ENCODE assay signal across 11 cellular contexts in genomic region chr9:82021198-82021597, GRCh38. TPM values are rescaled to one million over a fixed set of nuclear protein-coding genes. Genes with fewer than 3 reads are reported as not detected.
DNase-seq lines count a peak whose midpoint lies in the region; ATAC-seq and TF ChIP-seq lines count a peak whose summit lies in the region.
"Had no signal": no experiment of that assay in that cellular context is flagged by ENCODE, and none has a peak within 500 bp of the region (broad histone marks: within the 10 kb centered on the region; RNA-seq: fewer than 3 reads in every experiment).

No MANE protein-coding gene starts in this region.

- H2AFZ ChIP-seq in neuronal stem cell (ENCODE audit: low read length): peak overlapping the region; percentile 32
- H2AFZ ChIP-seq in H9 (ENCODE audit: low read length): no peak overlapping the region

- no peak overlapping the region for H4K8ac ChIP-seq in neuronal stem cell (ENCODE audit: low read depth, low read length)
- H4K8ac ChIP-seq in H9 (replicated peaks; ENCODE audit: insufficient read length, low read depth, low read length): no peak overlapping the region

- H3K9me3 Mint-ChIP-seq in progenitor cell of endocrine pancreas (ENCODE audit: low read depth): peaks cover 13% of the 10 kb centered on the region
- peaks cover 2% of the 10 kb centered on the region in 2 experiments; a peak in 1 of 5 replicates for H3K9me3 Mint-ChIP-seq in H9

- H4K91ac ChIP-seq in neuronal stem cell (ENCODE audit: low read depth, low read length, poor library complexity) (no peak overlapping the region), H9 (ENCODE audit: insufficient read length, low read depth, low read length) (no peak overlapping the region)

- H3K27me3 ChIP-seq in neuronal stem cell (ENCODE audit: control insufficient read depth in 3 of 3, insufficient read depth in 3 of 3, low read depth in 1 of 3, low read length in 3 of 3) (no peaks in the 10 kb centered on the region), H9 (ENCODE audit: insufficient read depth, low read length) (no peaks in the 10 kb centered on the region)

- no peak overlapping the region for H3T11ph ChIP-seq in H9 (ENCODE audit: low read length)

- H3K23ac ChIP-seq in neuronal stem cell (ENCODE audit: low read depth, low read length, poor library complexity) (no peak overlapping the region), H9 (ENCODE audit: insufficient read length, low read depth, low read length) (no peak overlapping the region)

- no peak overlapping the region for H3K4me3 ChIP-seq in epithelial cell of esophagus (ENCODE audit: low read length)
- no peak overlapping the region for H3K4me3 ChIP-seq in neuronal stem cell (ENCODE audit: low read length in 2 of 2)
- H3K4me3 ChIP-seq: thoracic aorta had no signal

- H2BK120ac ChIP-seq in neuronal stem cell (ENCODE audit: low read depth, low read length) (no peak overlapping the region), H9 (ENCODE audit: low read depth, low read length, poor library complexity, severe bottlenecking) (no peak overlapping the region)

- H3K14ac ChIP-seq in neuronal stem cell (ENCODE audit: low read length) (no peak overlapping the region), H9 (ENCODE audit: insufficient read depth, low read length) (no peak overlapping the region)

- H2BK20ac ChIP-seq in H9 (ENCODE audit: low read depth, low read length, poor library complexity, severe bottlenecking): no peak overlapping the region

- H2BK12ac ChIP-seq in neuronal stem cell (ENCODE audit: low read length) (no peak overlapping the region), H9 (ENCODE audit: insufficient read length, low read depth, low read length) (no peak overlapping the region)

- H3K4me3 Mint-ChIP-seq in progenitor cell of endocrine pancreas (ENCODE audit: low read depth) (no peak overlapping the region), H9 (no peak overlapping the region)

- no peaks in the 10 kb centered on the region for H3K9me3 ChIP-seq in neuronal stem cell (replicated peaks in 1 of 2; ENCODE audit: control insufficient read depth in 2 of 2, insufficient read depth in 1 of 2, low read depth in 1 of 2, low read length in 2 of 2)
- no peaks in the 10 kb centered on the region for H3K9me3 ChIP-seq in H9 (ENCODE audit: control insufficient read depth, low read depth, low read length)
- H3K9me3 ChIP-seq: thoracic aorta had no signal

- no peaks in the 10 kb centered on the region for H3K36me3 ChIP-seq in neuronal stem cell (replicated peaks in 1 of 2; ENCODE audit: control insufficient read depth in 2 of 2, insufficient read depth in 2 of 2, low read length in 2 of 2)
- H3K36me3 ChIP-seq: thoracic aorta had no signal

- H2BK5ac ChIP-seq in neuronal stem cell (ENCODE audit: low read length) (no peak overlapping the region), H9 (ENCODE audit: insufficient read length, low read length) (no peak overlapping the region)

- no peak overlapping the region for H3K18ac ChIP-seq in neuronal stem cell (ENCODE audit: low read length)
- H3K18ac ChIP-seq in H9 (ENCODE audit: insufficient read length, low read depth, low read length): no peak overlapping the region

- no peaks in the 10 kb centered on the region for H3K23me2 ChIP-seq in H9 (ENCODE audit: insufficient read length, low read depth, low read length, poor library complexity, severe bottlenecking)

- H3K4ac ChIP-seq in neuronal stem cell (ENCODE audit: low read length): no peak overlapping the region
- no peak overlapping the region for H3K4ac ChIP-seq in H9 (ENCODE audit: low read depth, low read length)

- H3K27ac ChIP-seq in neuronal stem cell (replicated peaks; ENCODE audit: low read length) (no peak overlapping the region), H9 (ENCODE audit: insufficient read length, low read depth, low read length) (no peak overlapping the region)
- H3K27ac ChIP-seq: thoracic aorta had no signal

- H2AK5ac ChIP-seq in neuronal stem cell (ENCODE audit: low read depth, low read length) (no peak overlapping the region), H9 (ENCODE audit: insufficient read length, low read length) (no peak overlapping the region)

- H3K36me3 Mint-ChIP-seq in progenitor cell of endocrine pancreas (ENCODE audit: insufficient read depth) (no peaks in the 10 kb centered on the region), H9 (ENCODE audit: insufficient read depth in 1 of 3, low read depth in 3 of 3) (no peaks in the 10 kb centered on the region)

- H4K5ac ChIP-seq in H9 (ENCODE audit: insufficient read length, low read depth, low read length): no peak overlapping the region

- H3K79me2 ChIP-seq in H9 (ENCODE audit: insufficient read depth, low read length): no peaks in the 10 kb centered on the region

- no peaks in the 10 kb centered on the region for H3K79me1 ChIP-seq in neuronal stem cell (ENCODE audit: low read depth, low read length)
- H3K79me1 ChIP-seq in H9 (ENCODE audit: insufficient read depth, low read depth, low read length, poor library complexity, severe bottlenecking): no peaks in the 10 kb centered on the region

- H3K27ac Mint-ChIP-seq in progenitor cell of endocrine pancreas (no peak overlapping the region), H9 (peak overlapping the region in 1 of 3 experiments; percentile 79; a peak in 3 of 7 replicates)

- no peak for TF ChIP-seq CTCF in epithelial cell of esophagus (IDR thresholded peaks at IDR 0.05; ENCODE audit: insufficient read depth, low read depth, low read length, missing control alignments)
- TF ChIP-seq CTCF in progenitor cell of endocrine pancreas (IDR thresholded peaks at IDR 0.05; ENCODE audit: unreplicated experiment): no peak
- TF ChIP-seq CTCF in H9 (conservative IDR thresholded peaks at IDR 0.05): no peak

- H3K4me2 ChIP-seq in neuronal stem cell (ENCODE audit: insufficient read depth, low read length, poor library complexity, severe bottlenecking): no peak overlapping the region
- H3K4me2 ChIP-seq in H9 (ENCODE audit: insufficient read depth, insufficient read length, low read length): no peak overlapping the region

- H2BK15ac ChIP-seq in neuronal stem cell (ENCODE audit: low read length) (no peak overlapping the region), H9 (ENCODE audit: low read depth, low read length) (no peak overlapping the region)

- H3K56ac ChIP-seq in H9 (ENCODE audit: insufficient read length, low read depth, low read length): no peak overlapping the region

- no peaks in the 10 kb centered on the region for H4K20me1 ChIP-seq in H9 (ENCODE audit: control insufficient read depth, insufficient read depth, insufficient read length)

- no peaks in the 10 kb centered on the region for H3K27me3 Mint-ChIP-seq in progenitor cell of endocrine pancreas
- H3K27me3 Mint-ChIP-seq in H9 (ENCODE audit: low read depth): no peaks in the 10 kb centered on the region

- ATAC-seq in HG02981 (IDR thresholded peaks at IDR 0.05; ENCODE audit: unreplicated experiment): no peak

- peak; percentile 23 for DNase-seq in DMS 273 treated with DMSO at 0.1 percent for 48 hours (lab: John Stamatoyannopoulos, UW)
- peak; percentile 93 for DNase-seq in NCI-H446 treated with DMSO at 0.1 percent for 48 hours (lab: John Stamatoyannopoulos, UW)
- DNase-seq in epithelial cell of esophagus (ENCODE audit: low read depth): peak; percentile 99
- DNase-seq in neuronal stem cell (ENCODE audit: low spot score): no peak
- no peak for DNase-seq in progenitor cell of endocrine pancreas (ENCODE audit: low spot score, unreplicated experiment)
- no peak for DNase-seq in NCI-H1048 (lab: John Stamatoyannopoulos, UW)
- no peak for DNase-seq in H9
- DNase-seq: activated CD4-positive, alpha-beta T cell treated with anti-CD3 and anti-CD28 coated beads for 4 hours; stimulated activated CD4-positive, alpha-beta T cell treated with anti-CD3 and anti-CD28 coated beads, Interleukin-15, amount 100 ng/mL, for 24 hours had no signal

- H3K9ac ChIP-seq in neuronal stem cell (ENCODE audit: low read depth, low read length, poor library complexity): no peak overlapping the region
- no peak overlapping the region for H3K9ac ChIP-seq in H9 (ENCODE audit: extremely low read depth, insufficient read length, low read length)

- H3K4me1 Mint-ChIP-seq in progenitor cell of endocrine pancreas (ENCODE audit: low read depth): peaks cover 15% of the 10 kb centered on the region
- H3K4me1 Mint-ChIP-seq in H9: peaks cover 2% of the 10 kb centered on the region in 2 experiments; a peak in 2 of 4 replicates

- H3K4me1 ChIP-seq in neuronal stem cell (ENCODE audit: control insufficient read depth in 2 of 2, insufficient read depth in 1 of 2, low read depth in 1 of 2, low read length in 2 of 2) (no peaks in the 10 kb centered on the region), H9 (ENCODE audit: insufficient read depth, low read length) (no peaks in the 10 kb centered on the region)

RNA-seq across cellular contexts. Expression of gene SPATA31D1, which starts 32.6 kb away (rescaled TPM):
- polyA plus RNA-seq in neuronal stem cell (2013, experiment 1 of 2): not detected
- not detected for polyA plus RNA-seq in neuronal stem cell (2013, experiment 2 of 2)
- total RNA-seq in progenitor cell of endocrine pancreas (not detected in 2 replicates), H9 (2021) (not detected in 2 replicates)
- total RNA-seq: thoracic aorta had no signal

Comparison
In these comparisons a context has a peak if more than half of its experiments do, and no peak if none do; other contexts are left out.
1. DNase-seq: peak in DMS 273 treated with DMSO at 0.1 percent for 48 hours (single experiment), NCI-H446 treated with DMSO at 0.1 percent for 48 hours (single experiment) and epithelial cell of esophagus (single experiment); none in neuronal stem cell (single experiment), progenitor cell of endocrine pancreas (single experiment), NCI-H1048 (single experiment) and H9 (single experiment).